In genomic region chr1:231493421-231494185, GRCh38 we compare ENCODE assay signal across 1 cellular context.
TF ChIP-seq lines count a peak whose summit lies in the region.

No MANE protein-coding gene starts in this region.

TF ChIP-seq in K562, 482 proteins besides CTCF, POLR2A, EP300 and RAD21 (continued from another document):
- TF ChIP-seq MLLT1 (IDR thresholded peaks at IDR 0.05) (0 out of 4 replicates have a peak, but pooled peaks of 1 of the 2 experiments have one; percentile 41), ZNF696 (CRISPR knock-in tag; conservative IDR thresholded peaks at IDR 0.05) (no peak), ATF2 (CRISPR knock-in tag; IDR thresholded peaks at IDR 0.05) (no peak), DACH1 (IDR thresholded peaks at IDR 0.05; ENCODE audit: partially characterized antibody) (no peak), HNRNPLL (IDR thresholded peaks at IDR 0.05; ENCODE audit: low read depth, low read length, poor library complexity, severe bottlenecking) (no peak), PPARD (CRISPR knock-in tag; IDR thresholded peaks at IDR 0.05) (no peak), ZNF140 (CRISPR knock-in tag; IDR thresholded peaks at IDR 0.05) (no peak), PURB (CRISPR knock-in tag; IDR thresholded peaks at IDR 0.05; ENCODE audit: low read depth) (no peak)
- TF ChIP-seq, protein P1, sequence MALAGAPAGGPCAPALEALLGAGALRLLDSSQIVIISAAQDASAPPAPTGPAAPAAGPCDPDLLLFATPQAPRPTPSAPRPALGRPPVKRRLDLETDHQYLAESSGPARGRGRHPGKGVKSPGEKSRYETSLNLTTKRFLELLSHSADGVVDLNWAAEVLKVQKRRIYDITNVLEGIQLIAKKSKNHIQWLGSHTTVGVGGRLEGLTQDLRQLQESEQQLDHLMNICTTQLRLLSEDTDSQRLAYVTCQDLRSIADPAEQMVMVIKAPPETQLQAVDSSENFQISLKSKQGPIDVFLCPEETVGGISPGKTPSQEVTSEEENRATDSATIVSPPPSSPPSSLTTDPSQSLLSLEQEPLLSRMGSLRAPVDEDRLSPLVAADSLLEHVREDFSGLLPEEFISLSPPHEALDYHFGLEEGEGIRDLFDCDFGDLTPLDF (CRISPR knock-in tag; IDR thresholded peaks at IDR 0.05), result no peak
TF ChIP-seq in K562: peak in this region for 22.
